Comparison of ENCODE assay signal across 20 cellular contexts in genomic region chr6:47016236-47016635, GRCh38. TPM values are rescaled to one million over a fixed set of nuclear protein-coding genes. Genes with fewer than 3 reads are reported as not detected.
DNase-seq lines count a peak whose midpoint lies in the region; TF ChIP-seq lines count a peak whose summit lies in the region.
"Had no signal": no experiment of that assay in that cellular context is flagged by ENCODE, and none has a peak within 500 bp of the region (broad histone marks: within the 10 kb centered on the region; RNA-seq: fewer than 3 reads in every experiment).

No MANE protein-coding gene starts in this region.

- H3K4me3 ChIP-seq in CD4-positive, alpha-beta memory T cell (ENCODE audit: low read length in 2 of 2): no peak overlapping the region
- H3K4me3 ChIP-seq in esophagus squamous epithelium: no peak overlapping the region
- H3K4me3 ChIP-seq: GM12878, HAP-1 had no signal

- no peaks in the 10 kb centered on the region for H3K36me3 ChIP-seq in CD4-positive, alpha-beta memory T cell (ENCODE audit: insufficient read depth, low read length)
- no peaks in the 10 kb centered on the region for H3K36me3 ChIP-seq in esophagus squamous epithelium
- H3K36me3 ChIP-seq: BE2C, HAP-1 had no signal

- TF ChIP-seq CTCF in neural crest cell (conservative IDR thresholded peaks at IDR 0.05): no peak
- TF ChIP-seq CTCF in esophagus squamous epithelium (IDR thresholded peaks at IDR 0.05): no peak

- intact Hi-C loops in CD4-positive, alpha-beta memory T cell (cut with micrococcal nuclease): no loop called here
- intact Hi-C loops in esophagus squamous epithelium (cut with DNase I): no loop called here

- H3K9me3 Mint-ChIP-seq in neural crest cell: peaks cover 5% of the 10 kb centered on the region
- H3K9me3 Mint-ChIP-seq in CD4-positive, alpha-beta memory T cell: peaks cover 0 to 4% (median 0%) of the 10 kb centered on the region in 8 donors
- no peaks in the 10 kb centered on the region for H3K9me3 Mint-ChIP-seq in T-helper 2 cell treated with Interferon-gamma antibody and Interleukin-4, amounts not matched to agents 5 μg/mL and 100 μg/mL, for 36 hours

- 62 to 78% methylated on average over 3 of the region's 3 CpGs for WGBS in esophagus squamous epithelium, 2 donors

- H3K27ac Mint-ChIP-seq in neural crest cell (ENCODE audit: unreplicated experiment): peak overlapping the region; percentile 52
- H3K27ac Mint-ChIP-seq in CD4-positive, alpha-beta memory T cell: no peak overlapping the region
- no peak overlapping the region for H3K27ac Mint-ChIP-seq in T-helper 2 cell treated with Interferon-gamma antibody and Interleukin-4, amounts not matched to agents 5 μg/mL and 100 μg/mL, for 36 hours
- H3K27ac Mint-ChIP-seq: IgD-negative memory B cell had no signal

- no peak for TF ChIP-seq POLR2A in esophagus squamous epithelium (IDR thresholded peaks at IDR 0.05)

- no peaks in the 10 kb centered on the region for H3K36me3 Mint-ChIP-seq in neural crest cell (ENCODE audit: low read depth)
- H3K36me3 Mint-ChIP-seq in CD4-positive, alpha-beta memory T cell: no peaks in the 10 kb centered on the region
- H3K36me3 Mint-ChIP-seq in T-helper 2 cell treated with Interferon-gamma antibody and Interleukin-4, amounts not matched to agents 5 μg/mL and 100 μg/mL, for 36 hours (ENCODE audit: low read depth): no peaks in the 10 kb centered on the region
- H3K36me3 Mint-ChIP-seq: IgD-negative memory B cell had no signal

- H3K27ac ChIP-seq in CD4-positive, alpha-beta memory T cell (ENCODE audit: low read depth, low read length): no peak overlapping the region
- H3K27ac ChIP-seq in esophagus squamous epithelium: no peak overlapping the region

- DNase-seq in DMS153 treated with DMSO at 0.1 percent for 48 hours (lab: John Stamatoyannopoulos, UW; ENCODE audit: unreplicated experiment) (peak; percentile 23), NCI-H2029 (lab: John Stamatoyannopoulos, UW) (peak; percentile 41), SHP77 treated with DMSO at 0.1 percent for 48 hours (lab: John Stamatoyannopoulos, UW) (peak; percentile 52), neural crest cell (ENCODE audit: low read depth, low spot score) (no peak), esophagus squamous epithelium (lab: John Stamatoyannopoulos, UW) (no peak)
- no peak for DNase-seq in CD4-positive, alpha-beta memory T cell
- no peak for DNase-seq in T-helper 2 cell treated with Interferon-gamma antibody and Interleukin-4, amounts not matched to agents 5 μg/mL and 100 μg/mL, for 36 hours (ENCODE audit: low spot score)
- DNase-seq: activated CD4-positive, alpha-beta T cell treated with anti-CD3 and anti-CD28 coated beads, Interleukin-2, amount 50 U/mL, for 4 hours; amniotic stem cell; BE2C; glutamatergic neuron; midbrain; NCI-H146; SIG-M5; small intestine; stimulated activated naive CD4-positive, alpha-beta T cell had no signal

- H3K4me1 ChIP-seq in CD4-positive, alpha-beta memory T cell (ENCODE audit: insufficient read depth, low read length): no peaks in the 10 kb centered on the region
- no peaks in the 10 kb centered on the region for H3K4me1 ChIP-seq in esophagus squamous epithelium
- H3K4me1 ChIP-seq: BE2C, HAP-1 had no signal

- H3K4me1 Mint-ChIP-seq in neural crest cell: peaks cover 28% of the 10 kb centered on the region
- no peaks in the 10 kb centered on the region for H3K4me1 Mint-ChIP-seq in CD4-positive, alpha-beta memory T cell
- H3K4me1 Mint-ChIP-seq in T-helper 2 cell treated with Interferon-gamma antibody and Interleukin-4, amounts not matched to agents 5 μg/mL and 100 μg/mL, for 36 hours (ENCODE audit: low read depth): no peaks in the 10 kb centered on the region
- H3K4me1 Mint-ChIP-seq: IgD-negative memory B cell had no signal

- H3K9me3 ChIP-seq in CD4-positive, alpha-beta memory T cell (ENCODE audit: control insufficient read depth in 1 of 2, low read length in 2 of 2): no peaks in the 10 kb centered on the region
- no peaks in the 10 kb centered on the region for H3K9me3 ChIP-seq in esophagus squamous epithelium
- H3K9me3 ChIP-seq: BE2C, HAP-1 had no signal

- no peak overlapping the region for H3K4me3 Mint-ChIP-seq in neural crest cell
- H3K4me3 Mint-ChIP-seq in CD4-positive, alpha-beta memory T cell: no peak overlapping the region
- no peak overlapping the region for H3K4me3 Mint-ChIP-seq in T-helper 2 cell treated with Interferon-gamma antibody and Interleukin-4, amounts not matched to agents 5 μg/mL and 100 μg/mL, for 36 hours
- H3K4me3 Mint-ChIP-seq: IgD-negative memory B cell had no signal

- POLR2A ChIA-PET in CD4-positive, alpha-beta memory T cell (lab: Charles Lee; ENCODE audit: partially characterized antibody): no interaction called here

- no peaks in the 10 kb centered on the region for H3K27me3 ChIP-seq in CD4-positive, alpha-beta memory T cell (ENCODE audit: insufficient read depth, low read length)
- H3K27me3 ChIP-seq in esophagus squamous epithelium: no peaks in the 10 kb centered on the region

- CTCF ChIA-PET in CD4-positive, alpha-beta memory T cell (lab: Charles Lee; ENCODE audit: partially characterized antibody): no interaction called here

- H3K27me3 Mint-ChIP-seq in neural crest cell (ENCODE audit: low read depth): no peaks in the 10 kb centered on the region
- H3K27me3 Mint-ChIP-seq in CD4-positive, alpha-beta memory T cell: peaks cover 0 to 2% of the 10 kb centered on the region in 2 donors
- H3K27me3 Mint-ChIP-seq in T-helper 2 cell treated with Interferon-gamma antibody and Interleukin-4, amounts not matched to agents 5 μg/mL and 100 μg/mL, for 36 hours (ENCODE audit: low read depth): no peaks in the 10 kb centered on the region

RNA-seq across cellular contexts. Expression of gene ADGRF1, which starts 25.9 kb away (rescaled TPM):
- 0.09 TPM in 1 of 2 replicates, not detected in the other for total RNA-seq in neural crest cell
- not detected for total RNA-seq in CD4-positive, alpha-beta memory T cell
- polyA plus RNA-seq in CD4-positive, alpha-beta memory T cell: not detected
- 10 to 100 TPM in 3 of 4 donors, 1 to 10 TPM in 1; 7.4 to 57.0 (median 43.6) TPM for total RNA-seq in esophagus squamous epithelium
- total RNA-seq: omental fat pad had no signal
- polyA plus RNA-seq: GM12878, IgD-negative memory B cell had no signal

Comparison
In these comparisons a context has a peak if more than half of its experiments do, and no peak if none do; other contexts are left out.
1. DNase-seq: peak in DMS153 treated with DMSO at 0.1 percent for 48 hours (single experiment), NCI-H2029 (single experiment) and SHP77 treated with DMSO at 0.1 percent for 48 hours (single experiment); none in neural crest cell (single experiment), CD4-positive, alpha-beta memory T cell (0 of 5), esophagus squamous epithelium (single experiment) and T-helper 2 cell treated with Interferon-gamma antibody and Interleukin-4, amounts not matched to agents 5 μg/mL and 100 μg/mL, for 36 hours (single experiment).